In genomic region chr10:46251857-46252847, GRCh38 we compare ENCODE assay signal across 15 cellular contexts. TPM values are rescaled to one million over a fixed set of nuclear protein-coding genes. Genes with fewer than 3 reads are reported as not detected.
"Had no signal": no experiment of that assay in that cellular context is flagged by ENCODE, and none has a peak within 500 bp of the region (broad histone marks: within the 10 kb centered on the region; RNA-seq: fewer than 3 reads in every experiment).

No MANE protein-coding gene starts in this region.

- ATAC-seq: activated T-cell treated with anti-CD3 and anti-CD28 coated beads, Interleukin-2, amount 50 U/mL, for 4 hours; left colon; natural killer cell treated with Interleukin-12 subunit alpha and Interleukin-12 subunit beta and Interleukin-15 and Interleukin-18, amount 100 ng/mL, for 72 hours had no signal

- H3K4me3 Mint-ChIP-seq: activated T-cell treated with anti-CD3 and anti-CD28 coated beads, Interleukin-2, amount 50 U/mL, for 4 hours; memory B cell; natural killer cell treated with Interleukin-12 subunit alpha and Interleukin-12 subunit beta and Interleukin-15 and Interleukin-18, amount 100 ng/mL, for 72 hours had no signal

- DNase-seq: activated CD4-positive, alpha-beta T cell treated with anti-CD3 and anti-CD28 coated beads, Interleukin-2, amount 50 U/mL, for 1 hour; activated T-cell treated with anti-CD3 and anti-CD28 coated beads, Interleukin-2, amount 50 U/mL, for 4 hours; caudate nucleus; cortex of kidney; left colon; occipital lobe; SIG-M5; stimulated activated CD4-positive, alpha-beta T cell treated with anti-CD3 and anti-CD28 coated beads, Interleukin-4, amount 100 ng/mL, for 4 hours had no signal

- H3K27ac Mint-ChIP-seq: memory B cell; natural killer cell treated with Interleukin-12 subunit alpha and Interleukin-12 subunit beta and Interleukin-15 and Interleukin-18, amount 100 ng/mL, for 72 hours had no signal

- H3K9me3 Mint-ChIP-seq: activated T-cell treated with anti-CD3 and anti-CD28 coated beads, Interleukin-2, amount 50 U/mL, for 4 hours; memory B cell; natural killer cell treated with Interleukin-12 subunit alpha and Interleukin-12 subunit beta and Interleukin-15 and Interleukin-18, amount 100 ng/mL, for 72 hours had no signal

- H3K27ac ChIP-seq: tibial nerve had no signal

- H3K4me3 ChIP-seq: tibial nerve had no signal

- H3K27me3 Mint-ChIP-seq: natural killer cell treated with Interleukin-12 subunit alpha and Interleukin-12 subunit beta and Interleukin-15 and Interleukin-18, amount 100 ng/mL, for 72 hours had no signal

- H3K36me3 Mint-ChIP-seq: natural killer cell treated with Interleukin-12 subunit alpha and Interleukin-12 subunit beta and Interleukin-15 and Interleukin-18, amount 100 ng/mL, for 72 hours had no signal

RNA-seq across cellular contexts. Expression of gene ANTXRL, which starts 34.6 kb away (rescaled TPM):
- total RNA-seq: activated T-cell treated with anti-CD3 and anti-CD28 coated beads, Interleukin-2, amount 50 U/mL, for 4 hours; epithelial cell of proximal tubule; left colon; natural killer cell treated with Interleukin-12 subunit alpha and Interleukin-12 subunit beta and Interleukin-15 and Interleukin-18, amount 100 ng/mL, for 72 hours; occipital lobe; pulmonary artery endothelial cell; skeletal muscle tissue; T-helper 2 cell treated with Interferon-gamma antibody and Interleukin-4, amounts not matched to agents 100 ng/mL and 5 ng/mL, for 36 hours; tibial nerve had no signal
